21 cellular contexts compared by ENCODE assay signal in genomic region chr18:70693196-70693595, GRCh38.
DNase-seq lines count a peak whose midpoint lies in the region; ATAC-seq, FAIRE-seq and TF ChIP-seq lines count a peak whose summit lies in the region.
"Had no signal": no experiment of that assay in that cellular context is flagged by ENCODE, and none has a peak within 500 bp of the region (broad histone marks: within the 10 kb centered on the region; RNA-seq: fewer than 3 reads in every experiment).

No MANE protein-coding gene starts in this region.

- FAIRE-seq in urothelium cell line (lab: Jason Lieb, UNC), result no peak
- FAIRE-seq: bronchial epithelial cell had no signal

- H3K4me3 ChIP-seq in Loucy (ENCODE audit: low read length, poor library complexity, severe bottlenecking) (no peak overlapping the region), choroid plexus epithelial cell (ENCODE audit: low read depth, low read length) (no peak overlapping the region), MM.1S (ENCODE audit: low read length) (no peak overlapping the region)
- H3K4me3 ChIP-seq: HAP-1 had no signal

- no peak overlapping the region for H3K9ac ChIP-seq in Loucy (ENCODE audit: low read depth, low read length, poor library complexity, severe bottlenecking)
- H3K9ac ChIP-seq in MM.1S (ENCODE audit: low read length), result no peak overlapping the region

- peaks cover 10% of the 10 kb centered on the region for H3K4me1 ChIP-seq in Loucy (ENCODE audit: insufficient read depth, low read length, poor library complexity, severe bottlenecking)
- no peaks in the 10 kb centered on the region for H3K4me1 ChIP-seq in MM.1S (ENCODE audit: low read length)
- H3K4me1 ChIP-seq: HAP-1 had no signal

- H3K79me2 ChIP-seq in Loucy (ENCODE audit: insufficient read depth, low read length) (no peaks in the 10 kb centered on the region), MM.1S (ENCODE audit: low read length) (no peaks in the 10 kb centered on the region)

- H4K20me1 ChIP-seq in Loucy (ENCODE audit: insufficient read depth, low read length, poor library complexity, severe bottlenecking) (no peaks in the 10 kb centered on the region), MM.1S (ENCODE audit: insufficient read depth, low read length) (no peaks in the 10 kb centered on the region)

- no peaks in the 10 kb centered on the region for H3K27me3 ChIP-seq in Loucy (ENCODE audit: insufficient read depth, low read length, poor library complexity, severe bottlenecking)
- no peaks in the 10 kb centered on the region for H3K27me3 ChIP-seq in MM.1S (replicated peaks; ENCODE audit: insufficient read depth, low read length)

- ATAC-seq in HG03135 (IDR thresholded peaks at IDR 0.05; ENCODE audit: unreplicated experiment) (no peak), HG02588 (IDR thresholded peaks at IDR 0.05; ENCODE audit: unreplicated experiment) (no peak)
- ATAC-seq: activated CD4-positive, CD25-positive, alpha-beta regulatory T cell treated with anti-CD3 and anti-CD28 coated beads, Interleukin-2, amount 50 U/mL, for 24 hours; left ventricle myocardium superior; right cardiac atrium had no signal

- peaks cover 6% of the 10 kb centered on the region; the same call in 1 of the 2 replicates for H3K9me3 ChIP-seq in Loucy (ENCODE audit: insufficient read depth, low read depth, low read length)
- no peaks in the 10 kb centered on the region; the same call in 1 of the 2 replicates for H3K9me3 ChIP-seq in MM.1S (replicated peaks; ENCODE audit: insufficient read depth, low read length)
- H3K9me3 ChIP-seq: HAP-1 had no signal

- DNase-seq in COLO668 (lab: John Stamatoyannopoulos, UW; ENCODE audit: unreplicated experiment), result peak; percentile 30
- DNase-seq in NCI-H82 (lab: John Stamatoyannopoulos, UW), result peak; percentile 61
- DNase-seq in choroid plexus epithelial cell (ENCODE audit: low read depth), result peak; percentile 65
- no peak for DNase-seq in urothelium cell line (ENCODE audit: low spot score)
- DNase-seq in MM.1S, result no peak
- DNase-seq: activated CD8-positive, alpha-beta memory T cell treated with anti-CD3 and anti-CD28 coated beads for 24 hours; activated naive CD8-positive, alpha-beta T cell treated with anti-CD3 and anti-CD28 coated beads, Interleukin-2, amount 10 ng/mL, durations not matched to agents 7 days and 5 days; dermis blood vessel endothelial cell; KG1; left ventricle myocardium superior; NCI-H1092; right cardiac atrium; Right ventricle myocardium superior; T-helper 1 cell; trophoblast cell had no signal

- TF ChIP-seq CTCF in Loucy (conservative IDR thresholded peaks at IDR 0.05; ENCODE audit: low read length), result no peak
- no peak for TF ChIP-seq CTCF in choroid plexus epithelial cell (conservative IDR thresholded peaks at IDR 0.05; ENCODE audit: low read depth, low read length)
- no peak for TF ChIP-seq CTCF in MM.1S (IDR thresholded peaks at IDR 0.05; ENCODE audit: low read length)

- no peak overlapping the region for H3K27ac ChIP-seq in MM.1S (ENCODE audit: low read length)

- H2AFZ ChIP-seq in Loucy (ENCODE audit: low read length) (peak overlapping the region; percentile 64; the same call in 1 of the 2 replicates), MM.1S (ENCODE audit: low read length) (no peak overlapping the region)

- no peaks in the 10 kb centered on the region for H3K9me2 ChIP-seq in Loucy (replicated peaks; ENCODE audit: low read depth, low read length)
- no peaks in the 10 kb centered on the region for H3K9me2 ChIP-seq in MM.1S (replicated peaks; ENCODE audit: insufficient read depth, low read length)

- no peaks in the 10 kb centered on the region for H3F3A ChIP-seq in Loucy (ENCODE audit: low read depth)
- no peaks in the 10 kb centered on the region for H3F3A ChIP-seq in MM.1S (ENCODE audit: insufficient read depth, low read length)

- H3K4me2 ChIP-seq in Loucy (ENCODE audit: low read depth, low read length, poor library complexity, severe bottlenecking) (no peak overlapping the region), MM.1S (ENCODE audit: low read depth, low read length) (no peak overlapping the region)

- H3K36me3 ChIP-seq in Loucy (ENCODE audit: insufficient read depth, low read length), result no peaks in the 10 kb centered on the region
- no peaks in the 10 kb centered on the region for H3K36me3 ChIP-seq in MM.1S (replicated peaks; ENCODE audit: insufficient read depth, low read length)
- H3K36me3 ChIP-seq: HAP-1 had no signal

Comparison
In these comparisons a context has a peak if more than half of its experiments do, and no peak if none do; other contexts are left out.
1. DNase-seq: peak in COLO668 (single experiment), NCI-H82 (single experiment) and choroid plexus epithelial cell (single experiment); none in urothelium cell line (single experiment) and MM.1S (single experiment).